21 cellular contexts compared by ENCODE assay signal in the genomic region with DNA sequence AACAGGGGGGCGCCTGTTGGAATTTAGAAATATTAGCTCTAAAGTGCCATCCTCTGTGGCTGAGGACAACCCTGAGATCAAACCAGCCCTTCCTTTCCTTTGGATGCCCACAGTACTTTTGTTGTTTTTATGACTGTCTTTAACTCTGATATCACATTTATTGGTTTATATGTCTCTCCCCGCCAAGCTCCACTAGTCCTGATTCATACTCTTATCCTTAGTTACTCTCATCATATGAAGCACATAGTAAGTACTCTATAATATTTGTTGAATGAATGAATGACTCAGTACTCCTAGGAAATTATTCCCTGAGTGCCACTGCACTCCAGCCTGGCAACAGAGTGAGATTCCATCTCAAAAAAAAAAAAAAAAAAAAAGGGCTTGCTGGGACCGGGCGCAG. TPM values are rescaled to one million over a fixed set of nuclear protein-coding genes. Genes with fewer than 3 reads are reported as not detected.
A peak's percentile ranks its signal among the peaks of the same experiment; 100 is the strongest.
DNase-seq lines count a peak whose midpoint lies in the region; ATAC-seq and FAIRE-seq lines count a peak whose summit lies in the region.
"Had no signal": no experiment of that assay in that cellular context is flagged by ENCODE, and none has a peak within 500 bp of the region (broad histone marks: within the 10 kb centered on the region; RNA-seq: fewer than 3 reads in every experiment).

No MANE protein-coding gene starts in this region.

- no peak overlapping the region for H3K4me2 ChIP-seq in GM23248 (ENCODE audit: unreplicated experiment)

- FAIRE-seq in RCC 7860 (lab: Jason Lieb, UNC), result peak; percentile 7
- FAIRE-seq: D721Med, H1, K562 had no signal

- no peak overlapping the region for H3K9ac ChIP-seq in GM23248

- no peak overlapping the region for H3K27ac ChIP-seq in GM23248
- H3K27ac ChIP-seq: HL-60 had no signal

- no peaks in the 10 kb centered on the region for H4K20me1 ChIP-seq in GM23248 (ENCODE audit: insufficient read depth)

- DNase-seq in GM23248, result peak; percentile 18
- DNase-seq in RCC 7860 (ENCODE audit: low spot score), result peak; percentile 83
- DNase-seq in kidney glomerular epithelial cell (lab: John Stamatoyannopoulos, UW), result peak; percentile 7
- no peak for DNase-seq in mucosa of gallbladder (ENCODE audit: low spot score)
- DNase-seq in NCI-H187 (lab: John Stamatoyannopoulos, UW), result no peak
- DNase-seq in NCI-H1694 treated with DMSO at 0.1 percent for 48 hours (lab: John Stamatoyannopoulos, UW), result no peak
- DNase-seq: ACHN; BE2C; C1 segment of cervical spinal cord; CD4-positive, CD25-positive, alpha-beta regulatory T cell; CD8-positive, alpha-beta memory T cell; COR-L47; DMS153; DMS79; GF-D8; H9 had no signal

- no peaks in the 10 kb centered on the region for H3K9me3 ChIP-seq in GM23248 (ENCODE audit: low read depth)
- H3K9me3 ChIP-seq: BE2C had no signal

- H3F3A ChIP-seq in GM23248 (ENCODE audit: insufficient read depth), result peaks cover 35% of the 10 kb centered on the region

- H3K27me3 ChIP-seq in GM23248 (replicated peaks; ENCODE audit: insufficient read depth), result no peaks in the 10 kb centered on the region
- H3K27me3 ChIP-seq: BE2C had no signal

- no peak overlapping the region for H3K4me3 ChIP-seq in GM23248
- H3K4me3 ChIP-seq: K562 had no signal

- ATAC-seq in HG03439 (IDR thresholded peaks at IDR 0.05; ENCODE audit: unreplicated experiment), result no peak
- ATAC-seq: K562 had no signal

- H3K36me3 ChIP-seq in GM23248 (ENCODE audit: low read depth), result no peaks in the 10 kb centered on the region
- H3K36me3 ChIP-seq: BE2C had no signal

- H3K79me2 ChIP-seq in GM23248 (ENCODE audit: insufficient read depth), result no peaks in the 10 kb centered on the region

- no peak overlapping the region for H2AFZ ChIP-seq in GM23248

- in situ Hi-C loops in GM23248 (cut with MboI), result no loop called here

- 95 to 96% methylated on average over 4 of the region's 4 CpGs for WGBS in GM23248 (ENCODE audit: low coverage in 1 of 2, low lambda C conversion rate in 2 of 2, missing lambda C conversion rate in 2 of 2), 2 experiments

- H3K4me1 ChIP-seq in GM23248 (ENCODE audit: insufficient read depth), result peaks cover 42% of the 10 kb centered on the region
- H3K4me1 ChIP-seq: BE2C had no signal

- H3K9me2 ChIP-seq in GM23248 (ENCODE audit: insufficient read depth), result no peaks in the 10 kb centered on the region

RNA-seq across cellular contexts. Expression of a gene that starts 22.6 kb away (rescaled TPM):
- total RNA-seq in GM23248 (2014; rRNA removed; shearing (Covaris generic)), result 55.2 and 62.5 TPM in 2 replicates
- polyA plus RNA-seq in GM23248 (2016; fragmentation: Nextera tagmentation; extraction: Ambion mirVana), result 122 and 129 TPM in 2 replicates
- total RNA-seq in mucosa of gallbladder, result 112 TPM

Comparison
In these comparisons a context has a peak if more than half of its experiments do, and no peak if none do; other contexts are left out.
1. DNase-seq: peak in GM23248 (single experiment), RCC 7860 (single experiment) and kidney glomerular epithelial cell (single experiment); none in mucosa of gallbladder (single experiment), NCI-H187 (0 of 2) and NCI-H1694 treated with DMSO at 0.1 percent for 48 hours (single experiment).